In the genomic region with DNA sequence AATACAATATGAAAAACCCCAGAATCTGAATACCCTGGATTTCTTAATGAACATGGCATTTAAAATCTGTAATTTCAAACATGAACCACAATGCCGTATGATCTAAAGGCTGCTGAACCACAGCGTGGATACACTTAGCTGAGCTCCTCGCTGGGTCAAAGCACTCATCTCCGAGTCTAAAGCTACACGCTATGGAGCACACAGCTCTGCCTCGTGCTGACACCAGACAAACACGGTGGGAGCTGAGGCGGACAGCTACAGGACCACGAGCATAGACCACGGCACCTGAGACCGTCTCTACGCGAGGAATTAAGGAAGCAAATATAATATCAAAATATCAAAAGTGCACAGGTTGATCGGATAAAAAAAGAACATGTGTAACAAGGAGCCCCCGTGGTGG, we compare ENCODE assay signal across 27 cellular contexts. TPM values are rescaled to one million over a fixed set of nuclear protein-coding genes. Genes with fewer than 3 reads are reported as not detected.
DNase-seq lines count a peak whose midpoint lies in the region; ATAC-seq lines count a peak whose summit lies in the region.
"Had no signal": no experiment of that assay in that cellular context is flagged by ENCODE, and none has a peak within 500 bp of the region (broad histone marks: within the 10 kb centered on the region; RNA-seq: fewer than 3 reads in every experiment).

No MANE protein-coding gene starts in this region.

- H3K27me3 Mint-ChIP-seq in stimulated activated naive CD8-positive, alpha-beta T cell treated with anti-CD3 and anti-CD28 coated beads, Interleukin-15, amount 100 ng/mL, for 72 hours = no peaks in the 10 kb centered on the region
- H3K27me3 Mint-ChIP-seq in activated CD4-positive, alpha-beta memory T cell treated with anti-CD3 and anti-CD28 coated beads, Interleukin-2, amount 10 ng/mL, durations not matched to agents 7 days and 5 days = no peaks in the 10 kb centered on the region
- no peaks in the 10 kb centered on the region for H3K27me3 Mint-ChIP-seq in memory B cell
- H3K27me3 Mint-ChIP-seq in activated T-helper 2 cell treated with anti-CD3 and anti-CD28 coated beads, Interferon-gamma antibody, Interleukin-2, Interleukin-4, amounts not matched to agents 10 μg/mL and 5 μg/mL and 100 μg/mL, durations not matched to agents 14 hours and 24 hours and 36 hours (ENCODE audit: low read depth) = no peaks in the 10 kb centered on the region
- H3K27me3 Mint-ChIP-seq: activated CD4-positive, alpha-beta T cell treated with anti-CD3 and anti-CD28 coated beads, Interleukin-2, amount 10 ng/mL, durations not matched to agents 24 days and 14 days; brain had no signal

- H3K27ac Mint-ChIP-seq in stimulated activated naive CD8-positive, alpha-beta T cell treated with anti-CD3 and anti-CD28 coated beads, Interleukin-15, amount 100 ng/mL, for 72 hours = peak overlapping the region; percentile 30 to 31
- peak overlapping the region; percentile 89 for H3K27ac Mint-ChIP-seq in activated CD4-positive, alpha-beta memory T cell treated with anti-CD3 and anti-CD28 coated beads, Interleukin-2, amount 10 ng/mL, durations not matched to agents 7 days and 5 days
- H3K27ac Mint-ChIP-seq in memory B cell = peak overlapping the region; percentile 84
- no peak overlapping the region for H3K27ac Mint-ChIP-seq in activated T-helper 2 cell treated with anti-CD3 and anti-CD28 coated beads, Interferon-gamma antibody, Interleukin-2, Interleukin-4, amounts not matched to agents 10 μg/mL and 5 μg/mL and 100 μg/mL, durations not matched to agents 14 hours and 24 hours and 36 hours
- H3K27ac Mint-ChIP-seq: brain, mesothelial cell of epicardium, nephron had no signal

- H3K4me1 Mint-ChIP-seq in stimulated activated naive CD8-positive, alpha-beta T cell treated with anti-CD3 and anti-CD28 coated beads, Interleukin-15, amount 100 ng/mL, for 72 hours = peaks cover 30% of the 10 kb centered on the region
- H3K4me1 Mint-ChIP-seq in activated CD4-positive, alpha-beta memory T cell treated with anti-CD3 and anti-CD28 coated beads, Interleukin-2, amount 10 ng/mL, durations not matched to agents 7 days and 5 days = peaks cover 50% of the 10 kb centered on the region
- H3K4me1 Mint-ChIP-seq in memory B cell = peaks cover 29% of the 10 kb centered on the region
- peaks cover 22% of the 10 kb centered on the region for H3K4me1 Mint-ChIP-seq in activated T-helper 2 cell treated with anti-CD3 and anti-CD28 coated beads, Interferon-gamma antibody, Interleukin-2, Interleukin-4, amounts not matched to agents 10 μg/mL and 5 μg/mL and 100 μg/mL, durations not matched to agents 14 hours and 24 hours and 36 hours (ENCODE audit: low read depth)
- H3K4me1 Mint-ChIP-seq: brain, mesothelial cell of epicardium, nephron had no signal

- POLR2A ChIA-PET in activated CD4-positive, alpha-beta memory T cell treated with anti-CD3 and anti-CD28 coated beads, Interleukin-2, amount 10 ng/mL, durations not matched to agents 7 days and 5 days (lab: Charles Lee) = interaction anchor here (1.1 to 2.1 kb wide), 4 partner anchors 42 to 387 kb away, joined by 3 to 7 read pairs (median 4); a partner anchor contains a TSS

- ATAC-seq in stimulated activated naive CD8-positive, alpha-beta T cell treated with anti-CD3 and anti-CD28 coated beads, Interleukin-15, amount 100 ng/mL, for 72 hours = no peak
- no peak for ATAC-seq in stimulated activated naive CD8-positive, alpha-beta T cell treated with anti-CD3 and anti-CD28 coated beads, Interleukin-15, Interleukin-2, amounts not matched to agents 100 U/mL and 50 U/mL, for 24 hours
- no peak for ATAC-seq in memory B cell (ENCODE audit: low read depth)
- ATAC-seq: left ventricle myocardium superior had no signal

- no peaks in the 10 kb centered on the region for H3K9me3 Mint-ChIP-seq in stimulated activated naive CD8-positive, alpha-beta T cell treated with anti-CD3 and anti-CD28 coated beads, Interleukin-15, amount 100 ng/mL, for 72 hours
- no peaks in the 10 kb centered on the region for H3K9me3 Mint-ChIP-seq in activated CD4-positive, alpha-beta memory T cell treated with anti-CD3 and anti-CD28 coated beads, Interleukin-2, amount 10 ng/mL, durations not matched to agents 7 days and 5 days
- no peaks in the 10 kb centered on the region for H3K9me3 Mint-ChIP-seq in memory B cell
- no peaks in the 10 kb centered on the region for H3K9me3 Mint-ChIP-seq in activated T-helper 2 cell treated with anti-CD3 and anti-CD28 coated beads, Interferon-gamma antibody, Interleukin-2, Interleukin-4, amounts not matched to agents 10 μg/mL and 5 μg/mL and 100 μg/mL, durations not matched to agents 14 hours and 24 hours and 36 hours
- H3K9me3 Mint-ChIP-seq: activated CD4-positive, alpha-beta T cell treated with anti-CD3 and anti-CD28 coated beads, Interleukin-2, amount 10 ng/mL, durations not matched to agents 24 days and 14 days; brain; mesothelial cell of epicardium; nephron had no signal

- no peak for DNase-seq in stimulated activated naive CD8-positive, alpha-beta T cell treated with anti-CD3 and anti-CD28 coated beads, Interleukin-15, amount 100 ng/mL, for 72 hours
- no peak for DNase-seq in stimulated activated naive CD8-positive, alpha-beta T cell treated with anti-CD3 and anti-CD28 coated beads, Interleukin-15, Interleukin-2, amounts not matched to agents 100 U/mL and 50 U/mL, for 24 hours
- DNase-seq in activated CD4-positive, alpha-beta memory T cell treated with anti-CD3 and anti-CD28 coated beads, Interleukin-2, amount 10 ng/mL, durations not matched to agents 7 days and 5 days = no peak
- DNase-seq in memory B cell (ENCODE audit: low spot score in 2 of 2) (no peak), kidney glomerular epithelial cell (lab: John Stamatoyannopoulos, UW) (no peak), SW 1271 (lab: John Stamatoyannopoulos, UW) (no peak), posterior vena cava (ENCODE audit: low spot score) (no peak)
- DNase-seq in activated T-helper 2 cell treated with anti-CD3 and anti-CD28 coated beads, Interferon-gamma antibody, Interleukin-2, Interleukin-4, amounts not matched to agents 10 μg/mL and 5 μg/mL and 100 μg/mL, durations not matched to agents 14 hours and 24 hours and 36 hours (ENCODE audit: low spot score) = no peak
- DNase-seq: activated CD8-positive, alpha-beta memory T cell treated with anti-CD3 and anti-CD28 coated beads, Interleukin-2, amount 50 U/mL, for 48 hours; activated gamma-delta T cell; adrenal gland; glutamatergic neuron; GM23248; islet precursor cell; KG1; left ventricle myocardium superior; NCI-H1436 treated with DMSO at 0.1 percent for 48 hours; NCI-H2107; NCI-H82; ovary; RPMI8226; stimulated activated CD4-positive, alpha-beta T cell treated with anti-CD3 and anti-CD28 coated beads, Interleukin-4, amount 100 ng/mL, for 1 hour; T-helper 9 cell had no signal

- peaks cover 53% of the 10 kb centered on the region for H3K36me3 Mint-ChIP-seq in activated CD4-positive, alpha-beta memory T cell treated with anti-CD3 and anti-CD28 coated beads, Interleukin-2, amount 10 ng/mL, durations not matched to agents 7 days and 5 days (ENCODE audit: low read depth)
- peaks cover 44% of the 10 kb centered on the region for H3K36me3 Mint-ChIP-seq in memory B cell
- H3K36me3 Mint-ChIP-seq in activated T-helper 2 cell treated with anti-CD3 and anti-CD28 coated beads, Interferon-gamma antibody, Interleukin-2, Interleukin-4, amounts not matched to agents 10 μg/mL and 5 μg/mL and 100 μg/mL, durations not matched to agents 14 hours and 24 hours and 36 hours (ENCODE audit: low read depth) = peaks cover 49% of the 10 kb centered on the region

- H3K4me3 Mint-ChIP-seq in stimulated activated naive CD8-positive, alpha-beta T cell treated with anti-CD3 and anti-CD28 coated beads, Interleukin-15, amount 100 ng/mL, for 72 hours = no peak overlapping the region
- H3K4me3 Mint-ChIP-seq in activated CD4-positive, alpha-beta memory T cell treated with anti-CD3 and anti-CD28 coated beads, Interleukin-2, amount 10 ng/mL, durations not matched to agents 7 days and 5 days = no peak overlapping the region
- no peak overlapping the region for H3K4me3 Mint-ChIP-seq in memory B cell
- no peak overlapping the region for H3K4me3 Mint-ChIP-seq in activated T-helper 2 cell treated with anti-CD3 and anti-CD28 coated beads, Interferon-gamma antibody, Interleukin-2, Interleukin-4, amounts not matched to agents 10 μg/mL and 5 μg/mL and 100 μg/mL, durations not matched to agents 14 hours and 24 hours and 36 hours (ENCODE audit: low read depth)
- H3K4me3 Mint-ChIP-seq: brain, mesothelial cell of epicardium, nephron had no signal

- intact Hi-C loops in posterior vena cava (cut with DNase I) = no loop called here
- intact Hi-C loops in activated T-helper 2 cell treated with anti-CD3 and anti-CD28 coated beads, Interferon-gamma antibody, Interleukin-2, Interleukin-4, amounts not matched to agents 10 μg/mL and 5 μg/mL and 100 μg/mL, durations not matched to agents 14 hours and 24 hours and 36 hours (cut with micrococcal nuclease) = no loop called here

- CTCF ChIA-PET in activated CD4-positive, alpha-beta memory T cell treated with anti-CD3 and anti-CD28 coated beads, Interleukin-2, amount 10 ng/mL, durations not matched to agents 7 days and 5 days (lab: Charles Lee) = interaction anchor here (0.6 to 1.9 kb wide), 6 partner anchors 9 to 572 kb away, joined by 3 to 7 read pairs (median 6); a partner anchor contains a TSS

RNA-seq across cellular contexts. Expression of a gene that starts 42.8 kb away (rescaled TPM):
- 10 to 100 TPM; 11.4 to 11.5 TPM for total RNA-seq in activated CD4-positive, alpha-beta memory T cell treated with anti-CD3 and anti-CD28 coated beads, Interleukin-2, amount 10 ng/mL, durations not matched to agents 7 days and 5 days
- 1 to 10 TPM; 5.8 to 6.6 TPM for total RNA-seq in posterior vena cava
- 11.5 and 14.8 TPM in 2 replicates for total RNA-seq in activated T-helper 2 cell treated with anti-CD3 and anti-CD28 coated beads, Interferon-gamma antibody, Interleukin-2, Interleukin-4, amounts not matched to agents 10 μg/mL and 5 μg/mL and 100 μg/mL, durations not matched to agents 14 hours and 24 hours and 36 hours

RNA-seq across cellular contexts. Expression of a gene that starts 51.9 kb away (rescaled TPM):
- 10 to 100 TPM; 27.0 to 28.2 TPM for total RNA-seq in activated CD4-positive, alpha-beta memory T cell treated with anti-CD3 and anti-CD28 coated beads, Interleukin-2, amount 10 ng/mL, durations not matched to agents 7 days and 5 days
- total RNA-seq in posterior vena cava = 10 to 100 TPM; 27.4 to 40.2 TPM
- total RNA-seq in activated T-helper 2 cell treated with anti-CD3 and anti-CD28 coated beads, Interferon-gamma antibody, Interleukin-2, Interleukin-4, amounts not matched to agents 10 μg/mL and 5 μg/mL and 100 μg/mL, durations not matched to agents 14 hours and 24 hours and 36 hours = 22.8 and 23.6 TPM in 2 replicates
